In genomic region chr4:93710101-93710846, GRCh38 we compare ENCODE assay signal across 10 cellular contexts.
DNase-seq lines count a peak whose midpoint lies in the region; ATAC-seq, FAIRE-seq and TF ChIP-seq lines count a peak whose summit lies in the region.
"Had no signal": no experiment of that assay in that cellular context is flagged by ENCODE, and none has a peak within 500 bp of the region (broad histone marks: within the 10 kb centered on the region; RNA-seq: fewer than 3 reads in every experiment).

No MANE protein-coding gene starts in this region.

- H3K9ac ChIP-seq in neuronal stem cell (ENCODE audit: low read depth, low read length, poor library complexity): no peak overlapping the region
- H3K9ac ChIP-seq: KMS-11 had no signal

- TF ChIP-seq POLR2A in GM18505 (IDR thresholded peaks at IDR 0.05; ENCODE audit: borderline replicate concordance, extremely low read depth, insufficient read depth, insufficient read length): no peak

- H3K4ac ChIP-seq in neuronal stem cell (ENCODE audit: low read length): no peak overlapping the region

- H2AK5ac ChIP-seq in neuronal stem cell (ENCODE audit: low read depth, low read length): no peak overlapping the region

- H2BK12ac ChIP-seq in neuronal stem cell (ENCODE audit: low read length): no peak overlapping the region

- H3K27ac ChIP-seq in neuronal stem cell (replicated peaks; ENCODE audit: low read length): no peak overlapping the region
- H3K27ac ChIP-seq: cardiac muscle cell, KMS-11 had no signal

- H3K36me3 ChIP-seq in neuronal stem cell (replicated peaks in 1 of 2; ENCODE audit: control insufficient read depth in 2 of 2, insufficient read depth in 2 of 2, low read length in 2 of 2): no peaks in the 10 kb centered on the region
- H3K36me3 ChIP-seq: cardiac muscle cell had no signal

- H3K14ac ChIP-seq in neuronal stem cell (ENCODE audit: low read length): no peak overlapping the region

- no peak overlapping the region for H3K4me3 ChIP-seq in neuronal stem cell (ENCODE audit: low read length in 2 of 2)
- H3K4me3 ChIP-seq: cardiac muscle cell had no signal

- no CpG with 5 or more reads among the region's 6 CpGs for WGBS in neuronal stem cell (ENCODE audit: extremely low coverage in 2 of 2, insufficient read length in 2 of 2, insufficient replicate concordance in 1 of 2), 2 donors

- no peak overlapping the region for H3K4me2 ChIP-seq in neuronal stem cell (ENCODE audit: insufficient read depth, low read length, poor library complexity, severe bottlenecking)
- H3K4me2 ChIP-seq: KMS-11 had no signal

- no peaks in the 10 kb centered on the region for H3K27me3 ChIP-seq in neuronal stem cell (ENCODE audit: control insufficient read depth in 3 of 3, insufficient read depth in 3 of 3, low read depth in 1 of 3, low read length in 3 of 3)
- H3K27me3 ChIP-seq: cardiac muscle cell had no signal

- no peak for FAIRE-seq in RCC 7860 (lab: Jason Lieb, UNC)

- no peaks in the 10 kb centered on the region for H3K9me3 ChIP-seq in neuronal stem cell (replicated peaks in 1 of 2; ENCODE audit: control insufficient read depth in 2 of 2, insufficient read depth in 1 of 2, low read depth in 1 of 2, low read length in 2 of 2)

- H2BK120ac ChIP-seq in neuronal stem cell (ENCODE audit: low read depth, low read length): no peak overlapping the region

- H4K8ac ChIP-seq in neuronal stem cell (ENCODE audit: low read depth, low read length): no peak overlapping the region

- no peaks in the 10 kb centered on the region for H3K4me1 ChIP-seq in neuronal stem cell (ENCODE audit: control insufficient read depth in 2 of 2, insufficient read depth in 1 of 2, low read depth in 1 of 2, low read length in 2 of 2)

- no peak overlapping the region for H2AFZ ChIP-seq in neuronal stem cell (ENCODE audit: low read length)

- H3K18ac ChIP-seq in neuronal stem cell (ENCODE audit: low read length): no peak overlapping the region

- H2BK15ac ChIP-seq in neuronal stem cell (ENCODE audit: low read length): no peak overlapping the region

- ATAC-seq in GM18868 (IDR thresholded peaks at IDR 0.05; ENCODE audit: unreplicated experiment): peak; percentile 92
- peak; percentile 90 for ATAC-seq in HG02852 (IDR thresholded peaks at IDR 0.05; ENCODE audit: unreplicated experiment)
- ATAC-seq in GM18505 (IDR thresholded peaks at IDR 0.05; ENCODE audit: unreplicated experiment): no peak

- H3K79me1 ChIP-seq in neuronal stem cell (ENCODE audit: low read depth, low read length): no peaks in the 10 kb centered on the region

- H4K91ac ChIP-seq in neuronal stem cell (ENCODE audit: low read depth, low read length, poor library complexity): no peak overlapping the region

- no peak overlapping the region for H2BK5ac ChIP-seq in neuronal stem cell (ENCODE audit: low read length)

- DNase-seq in RKO (ENCODE audit: low spot score) (peak; percentile 20), neuronal stem cell (ENCODE audit: low spot score) (peak; percentile 17), NCI-H2196 (lab: John Stamatoyannopoulos, UW; ENCODE audit: unreplicated experiment) (no peak), RCC 7860 (ENCODE audit: low spot score) (no peak), NOMO-1 treated with dmso at 0.1 percent for 144 hours (lab: John Stamatoyannopoulos, UW; ENCODE audit: unreplicated experiment) (no peak)

- H3K23ac ChIP-seq in neuronal stem cell (ENCODE audit: low read depth, low read length, poor library complexity): no peak overlapping the region

Comparison
In these comparisons a context has a peak if more than half of its experiments do, and no peak if none do; other contexts are left out.
1. DNase-seq: peak in RKO (single experiment) and neuronal stem cell (single experiment); none in NCI-H2196 (single experiment), RCC 7860 (single experiment) and NOMO-1 treated with dmso at 0.1 percent for 144 hours (single experiment).